In genomic region chr12:80708535-80709328, GRCh38 we compare ENCODE assay signal across 1 cellular context.
TF ChIP-seq lines count a peak whose summit lies in the region.

No MANE protein-coding gene starts in this region.

TF ChIP-seq in endothelial cell of umbilical vein, 7 proteins besides CTCF, POLR2A, EP300 and RAD21:
- no peak for TF ChIP-seq JUN (IDR thresholded peaks at IDR 0.05; ENCODE audit: borderline replicate concordance, insufficient read depth, insufficient read length, low read depth)
